ENCODE assay signal across 8 cellular contexts in the genomic region with DNA sequence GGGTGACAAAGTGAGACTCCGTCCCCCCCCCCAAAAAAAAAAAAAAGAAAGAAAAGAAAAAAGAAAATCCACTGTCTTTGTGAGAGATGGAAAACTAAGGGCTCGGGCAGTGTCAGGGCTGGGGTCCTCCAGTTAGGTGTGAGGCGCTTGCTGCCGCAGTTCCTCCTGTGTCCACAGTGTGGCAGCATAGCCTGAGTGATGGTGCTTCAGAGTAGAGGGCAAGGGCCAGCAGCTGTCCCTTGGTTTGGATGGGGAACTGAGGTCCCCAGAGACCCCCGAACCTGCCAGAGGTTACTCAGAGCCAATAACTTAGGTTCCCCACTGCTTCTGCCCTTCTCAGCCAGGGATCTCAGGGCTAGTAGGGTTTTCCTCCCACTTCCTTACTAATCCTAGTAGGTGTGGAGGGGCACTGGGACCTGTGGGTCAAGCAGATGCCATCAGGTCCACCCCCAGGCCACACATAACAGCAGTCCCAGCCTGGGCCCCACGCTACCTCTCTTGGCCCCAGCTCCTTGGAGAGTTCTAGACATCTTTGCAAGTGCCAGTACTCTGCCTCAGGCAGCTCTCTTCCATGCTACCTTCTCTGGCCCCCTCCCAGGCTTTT. TPM values are rescaled to one million over a fixed set of nuclear protein-coding genes. Genes with fewer than 3 reads are reported as not detected.
DNase-seq lines count a peak whose midpoint lies in the region; ATAC-seq and TF ChIP-seq lines count a peak whose summit lies in the region.

No MANE protein-coding gene starts in this region.

- H3K9me3 Mint-ChIP-seq in effector memory CD8-positive, alpha-beta T cell, result no peaks in the 10 kb centered on the region

- no peak overlapping the region for H2BK5ac ChIP-seq in mesendoderm (ENCODE audit: low read length)

- H3K4me3 ChIP-seq in AG04449 (ENCODE audit: low read depth, low read length), result no peak overlapping the region
- H3K4me3 ChIP-seq in mesendoderm (ENCODE audit: low read length), result no peak overlapping the region

- H3K23ac ChIP-seq in mesendoderm (ENCODE audit: low read length), result no peak overlapping the region

- no peak overlapping the region for H3K56ac ChIP-seq in mesendoderm (ENCODE audit: low read length)

- no peak overlapping the region for H3K9ac ChIP-seq in mesendoderm (ENCODE audit: low read length)

- no peak overlapping the region for H3K4me2 ChIP-seq in mesendoderm (ENCODE audit: low read length)

- CTCF ChIA-PET in AG04449 (lab: Yijun Ruan, JAX), result interaction anchor here (0.7 to 6.1 kb wide), 15 partner anchors 9 to 279 kb away, joined by 3 to 49 read pairs (median 3); no protein-coding TSS in a partner anchor

- POLR2A ChIA-PET in AG04449 (lab: Yijun Ruan, JAX), result interaction anchor here (1.9 kb wide), 1 partner anchor 34 kb away, joined by 5 read pairs; the partner anchor contains the start of gene ALKBH5

- no peak for DNase-seq in AG04449 (ENCODE audit: low read depth, low spot score)
- peak; percentile 85 for DNase-seq in GM19238 (ENCODE audit: insufficient read length, low spot score)
- peak; percentile 71 for DNase-seq in NCI-H460 (ENCODE audit: extremely low read depth, low read depth)
- DNase-seq in activated CD8-positive, alpha-beta memory T cell treated with anti-CD3 and anti-CD28 coated beads for 1 hour (ENCODE audit: extremely low read depth in 1 of 2, low read depth in 1 of 2), result peak; percentile 31 to 51
- peak; percentile 60 to 76 (median 72) for DNase-seq in effector memory CD8-positive, alpha-beta T cell
- DNase-seq in mesendoderm, result peak; percentile 70
- DNase-seq in stimulated activated CD8-positive, alpha-beta memory T cell treated with anti-CD3 and anti-CD28 coated beads, Interleukin-4, amount 100 ng/mL, for 1 hour (ENCODE audit: low read depth in 2 of 2, low spot score in 1 of 2), result peak; percentile 53 to 60

- no peaks in the 10 kb centered on the region for H3K79me2 ChIP-seq in mesendoderm (ENCODE audit: control insufficient read depth, insufficient read depth, low read length)

- H3K36me3 ChIP-seq in mesendoderm (ENCODE audit: control insufficient read depth, insufficient read depth, low read length), result no peaks in the 10 kb centered on the region

- no peak overlapping the region for H2BK15ac ChIP-seq in mesendoderm (replicated peaks; ENCODE audit: low read depth)

- no peak overlapping the region for H3K27ac ChIP-seq in mesendoderm (ENCODE audit: low read depth, low read length)

- peak overlapping the region; percentile 69 to 84 for H3K27ac Mint-ChIP-seq in effector memory CD8-positive, alpha-beta T cell

- no peaks in the 10 kb centered on the region for H3K4me1 ChIP-seq in mesendoderm (ENCODE audit: control insufficient read depth, low read depth, low read length)

- H3K18ac ChIP-seq in mesendoderm (ENCODE audit: low read length), result no peak overlapping the region

- no peaks in the 10 kb centered on the region for H3K79me1 ChIP-seq in mesendoderm (ENCODE audit: low read length)

- H3K4me3 Mint-ChIP-seq in effector memory CD8-positive, alpha-beta T cell, result no peak overlapping the region

- H4K5ac ChIP-seq in mesendoderm (ENCODE audit: low read length), result no peak overlapping the region

- no CpG with 5 or more reads among the region's 6 CpGs for WGBS in mesendoderm (ENCODE audit: extremely low coverage, insufficient coverage, low lambda C conversion rate)

- H3K27me3 ChIP-seq in mesendoderm (ENCODE audit: insufficient read depth, low read length, poor library complexity), result no peaks in the 10 kb centered on the region

- ATAC-seq in effector memory CD8-positive, alpha-beta T cell (replicated peaks), result peak; percentile 95
- ATAC-seq in GM18519 (IDR thresholded peaks at IDR 0.05; ENCODE audit: low FRiP score, unreplicated experiment), result no peak

- no peaks in the 10 kb centered on the region for H3K27me3 Mint-ChIP-seq in effector memory CD8-positive, alpha-beta T cell

- H3K4ac ChIP-seq in mesendoderm (ENCODE audit: low read depth, low read length), result no peak overlapping the region

- H3K4me1 Mint-ChIP-seq in effector memory CD8-positive, alpha-beta T cell (ENCODE audit: low read depth in 2 of 2), result no peaks in the 10 kb centered on the region

- no peak overlapping the region for H2AK5ac ChIP-seq in mesendoderm (ENCODE audit: low read length)

- H3K36me3 Mint-ChIP-seq in effector memory CD8-positive, alpha-beta T cell (ENCODE audit: insufficient read depth), result peaks cover 14% of the 10 kb centered on the region

- no peak overlapping the region for H4K8ac ChIP-seq in mesendoderm (ENCODE audit: low read depth, low read length)

- no peak overlapping the region for H2BK120ac ChIP-seq in mesendoderm (ENCODE audit: low read depth, low read length)

- TF ChIP-seq CTCF in AG04449 (IDR thresholded peaks at IDR 0.05; ENCODE audit: insufficient read depth, low read length, missing control alignments), result peak; percentile 94

RNA-seq across cellular contexts. Expression of gene LLGL1, which starts 7.9 kb away (rescaled TPM):
- 11.9 and 12.6 TPM in 2 replicates for total RNA-seq in NCI-H460 (2014; rRNA removed; shearing (Covaris generic))
- polyA plus RNA-seq in NCI-H460 (2014; cell fraction: nucleus; rRNA removed), result 30.3 and 34.6 TPM in 2 replicates
- 30.6 TPM for polyA plus RNA-seq in mesendoderm (2013, experiment 1 of 2)
- polyA plus RNA-seq in mesendoderm (2013, experiment 2 of 2), result 31.0 TPM

RNA-seq across cellular contexts. Expression of gene ALKBH5, which starts 33.9 kb away (rescaled TPM):
- 94.1 and 96.2 TPM in 2 replicates for total RNA-seq in NCI-H460 (2014; rRNA removed; shearing (Covaris generic))
- polyA plus RNA-seq in NCI-H460 (2014; cell fraction: nucleus; rRNA removed), result 47.2 and 57.4 TPM in 2 replicates
- polyA plus RNA-seq in mesendoderm (2013, experiment 1 of 2), result 47.8 TPM
- 48.5 TPM for polyA plus RNA-seq in mesendoderm (2013, experiment 2 of 2)

RNA-seq across cellular contexts. Expression of gene FLII, which starts 41.0 kb away (rescaled TPM):
- total RNA-seq in NCI-H460 (2014; rRNA removed; shearing (Covaris generic)), result 175 and 179 TPM in 2 replicates
- 162 and 221 TPM in 2 replicates for polyA plus RNA-seq in NCI-H460 (2014; cell fraction: nucleus; rRNA removed)
- polyA plus RNA-seq in mesendoderm (2013, experiment 1 of 2), result 198 TPM
- 204 TPM for polyA plus RNA-seq in mesendoderm (2013, experiment 2 of 2)

RNA-seq across cellular contexts. Expression of gene MIEF2, which starts 42.9 kb away (rescaled TPM):
- 5.2 and 5.3 TPM in 2 replicates for total RNA-seq in NCI-H460 (2014; rRNA removed; shearing (Covaris generic))
- 25.8 and 48.9 TPM in 2 replicates for polyA plus RNA-seq in NCI-H460 (2014; cell fraction: nucleus; rRNA removed)
- 2.6 TPM for polyA plus RNA-seq in mesendoderm (2013, experiment 1 of 2)
- polyA plus RNA-seq in mesendoderm (2013, experiment 2 of 2), result 2.5 TPM
